In genomic region chr10:99329238-99329890, GRCh38 we compare ENCODE assay signal across 1 cellular context.
A peak's percentile ranks its signal among the peaks of the same experiment; 100 is the strongest.
TF ChIP-seq lines count a peak whose summit lies in the region.

CNNM1 (plus strand) TSS chr10:99329356; CDS start chr10:99329388, 32 bp downstream.

TF ChIP-seq in HepG2, 621 proteins besides CTCF, POLR2A, EP300 and RAD21 (continued from another document and continues in another):
- TF ChIP-seq, protein P1, sequence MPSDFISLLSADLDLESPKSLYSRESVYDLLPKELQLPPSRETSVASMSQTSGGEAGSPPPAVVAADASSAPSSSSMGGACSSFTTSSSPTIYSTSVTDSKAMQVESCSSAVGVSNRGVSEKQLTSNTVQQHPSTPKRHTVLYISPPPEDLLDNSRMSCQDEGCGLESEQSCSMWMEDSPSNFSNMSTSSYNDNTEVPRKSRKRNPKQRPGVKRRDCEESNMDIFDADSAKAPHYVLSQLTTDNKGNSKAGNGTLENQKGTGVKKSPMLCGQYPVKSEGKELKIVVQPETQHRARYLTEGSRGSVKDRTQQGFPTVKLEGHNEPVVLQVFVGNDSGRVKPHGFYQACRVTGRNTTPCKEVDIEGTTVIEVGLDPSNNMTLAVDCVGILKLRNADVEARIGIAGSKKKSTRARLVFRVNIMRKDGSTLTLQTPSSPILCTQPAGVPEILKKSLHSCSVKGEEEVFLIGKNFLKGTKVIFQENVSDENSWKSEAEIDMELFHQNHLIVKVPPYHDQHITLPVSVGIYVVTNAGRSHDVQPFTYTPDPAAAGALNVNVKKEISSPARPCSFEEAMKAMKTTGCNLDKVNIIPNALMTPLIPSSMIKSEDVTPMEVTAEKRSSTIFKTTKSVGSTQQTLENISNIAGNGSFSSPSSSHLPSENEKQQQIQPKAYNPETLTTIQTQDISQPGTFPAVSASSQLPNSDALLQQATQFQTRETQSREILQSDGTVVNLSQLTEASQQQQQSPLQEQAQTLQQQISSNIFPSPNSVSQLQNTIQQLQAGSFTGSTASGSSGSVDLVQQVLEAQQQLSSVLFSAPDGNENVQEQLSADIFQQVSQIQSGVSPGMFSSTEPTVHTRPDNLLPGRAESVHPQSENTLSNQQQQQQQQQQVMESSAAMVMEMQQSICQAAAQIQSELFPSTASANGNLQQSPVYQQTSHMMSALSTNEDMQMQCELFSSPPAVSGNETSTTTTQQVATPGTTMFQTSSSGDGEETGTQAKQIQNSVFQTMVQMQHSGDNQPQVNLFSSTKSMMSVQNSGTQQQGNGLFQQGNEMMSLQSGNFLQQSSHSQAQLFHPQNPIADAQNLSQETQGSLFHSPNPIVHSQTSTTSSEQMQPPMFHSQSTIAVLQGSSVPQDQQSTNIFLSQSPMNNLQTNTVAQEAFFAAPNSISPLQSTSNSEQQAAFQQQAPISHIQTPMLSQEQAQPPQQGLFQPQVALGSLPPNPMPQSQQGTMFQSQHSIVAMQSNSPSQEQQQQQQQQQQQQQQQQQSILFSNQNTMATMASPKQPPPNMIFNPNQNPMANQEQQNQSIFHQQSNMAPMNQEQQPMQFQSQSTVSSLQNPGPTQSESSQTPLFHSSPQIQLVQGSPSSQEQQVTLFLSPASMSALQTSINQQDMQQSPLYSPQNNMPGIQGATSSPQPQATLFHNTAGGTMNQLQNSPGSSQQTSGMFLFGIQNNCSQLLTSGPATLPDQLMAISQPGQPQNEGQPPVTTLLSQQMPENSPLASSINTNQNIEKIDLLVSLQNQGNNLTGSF (CRISPR knock-in tag; IDR thresholded peaks at IDR 0.05): no peak
- TF ChIP-seq DNMT1 (CRISPR knock-in tag; IDR thresholded peaks at IDR 0.05) (no peak), SYNCRIP (IDR thresholded peaks at IDR 0.05; ENCODE audit: insufficient read depth, low read depth, low read length) (no peak), TAF1 (CRISPR knock-in tag; IDR thresholded peaks at IDR 0.05) (peak; percentile 73; the same call in 1 of the 2 replicates), SALL2 (CRISPR knock-in tag; IDR thresholded peaks at IDR 0.05) (0 out of 2 replicates have a peak, but pooled peaks have one; percentile 9), SIN3A (IDR thresholded peaks at IDR 0.05; ENCODE audit: borderline replicate concordance, low read depth, low read length) (no peak), ATF7 (IDR thresholded peaks at IDR 0.05) (no peak), ATF7 (CRISPR knock-in tag; IDR thresholded peaks at IDR 0.05) (no peak), NR2C2 (CRISPR knock-in tag; IDR thresholded peaks at IDR 0.05; ENCODE audit: borderline replicate concordance) (peak; percentile 25; the same call in 1 of the 2 replicates), PRMT3 (CRISPR knock-in tag; IDR thresholded peaks at IDR 0.05; ENCODE audit: borderline replicate concordance, low read depth) (peak; percentile 11; the same call in 1 of the 2 replicates), LCORL (IDR thresholded peaks at IDR 0.05) (no peak), LCORL (CRISPR knock-in tag; IDR thresholded peaks at IDR 0.05) (no peak; the same call in 1 of the 2 replicates), ZNF891 (CRISPR knock-in tag; IDR thresholded peaks at IDR 0.05) (peak; percentile 83; the same call in 1 of the 2 replicates), ZBTB40 (IDR thresholded peaks at IDR 0.05) (no peak), ZBTB40 (CRISPR knock-in tag; IDR thresholded peaks at IDR 0.05) (peak; percentile 24), MED1 (CRISPR knock-in tag; IDR thresholded peaks at IDR 0.05) (peak; percentile 23; the same call in 1 of the 2 replicates), RBM39 (IDR thresholded peaks at IDR 0.05; ENCODE audit: low read depth, low read length, poor library complexity, severe bottlenecking) (peak; percentile 63), ZNF670 (CRISPR knock-in tag; IDR thresholded peaks at IDR 0.05; ENCODE audit: borderline replicate concordance) (no peak), ZNF570 (CRISPR knock-in tag; IDR thresholded peaks at IDR 0.05; ENCODE audit: borderline replicate concordance) (no peak), SSRP1 (CRISPR knock-in tag; IDR thresholded peaks at IDR 0.05) (no peak), SNAI1 (CRISPR knock-in tag; IDR thresholded peaks at IDR 0.05; ENCODE audit: borderline replicate concordance) (no peak), ZC3H4 (CRISPR knock-in tag; IDR thresholded peaks at IDR 0.05; ENCODE audit: borderline replicate concordance) (no peak), ATAD3A (CRISPR knock-in tag; IDR thresholded peaks at IDR 0.05) (no peak), ZNF337 (CRISPR knock-in tag; IDR thresholded peaks at IDR 0.05; ENCODE audit: borderline replicate concordance, low read depth) (no peak), TRIM22 (IDR thresholded peaks at IDR 0.05) (no peak), EED (CRISPR knock-in tag; IDR thresholded peaks at IDR 0.05) (peak; percentile 79; the same call in 1 of the 2 replicates), HNF4A (CRISPR knock-in tag; IDR thresholded peaks at IDR 0.05) (no peak)
- TF ChIP-seq, protein P2, sequence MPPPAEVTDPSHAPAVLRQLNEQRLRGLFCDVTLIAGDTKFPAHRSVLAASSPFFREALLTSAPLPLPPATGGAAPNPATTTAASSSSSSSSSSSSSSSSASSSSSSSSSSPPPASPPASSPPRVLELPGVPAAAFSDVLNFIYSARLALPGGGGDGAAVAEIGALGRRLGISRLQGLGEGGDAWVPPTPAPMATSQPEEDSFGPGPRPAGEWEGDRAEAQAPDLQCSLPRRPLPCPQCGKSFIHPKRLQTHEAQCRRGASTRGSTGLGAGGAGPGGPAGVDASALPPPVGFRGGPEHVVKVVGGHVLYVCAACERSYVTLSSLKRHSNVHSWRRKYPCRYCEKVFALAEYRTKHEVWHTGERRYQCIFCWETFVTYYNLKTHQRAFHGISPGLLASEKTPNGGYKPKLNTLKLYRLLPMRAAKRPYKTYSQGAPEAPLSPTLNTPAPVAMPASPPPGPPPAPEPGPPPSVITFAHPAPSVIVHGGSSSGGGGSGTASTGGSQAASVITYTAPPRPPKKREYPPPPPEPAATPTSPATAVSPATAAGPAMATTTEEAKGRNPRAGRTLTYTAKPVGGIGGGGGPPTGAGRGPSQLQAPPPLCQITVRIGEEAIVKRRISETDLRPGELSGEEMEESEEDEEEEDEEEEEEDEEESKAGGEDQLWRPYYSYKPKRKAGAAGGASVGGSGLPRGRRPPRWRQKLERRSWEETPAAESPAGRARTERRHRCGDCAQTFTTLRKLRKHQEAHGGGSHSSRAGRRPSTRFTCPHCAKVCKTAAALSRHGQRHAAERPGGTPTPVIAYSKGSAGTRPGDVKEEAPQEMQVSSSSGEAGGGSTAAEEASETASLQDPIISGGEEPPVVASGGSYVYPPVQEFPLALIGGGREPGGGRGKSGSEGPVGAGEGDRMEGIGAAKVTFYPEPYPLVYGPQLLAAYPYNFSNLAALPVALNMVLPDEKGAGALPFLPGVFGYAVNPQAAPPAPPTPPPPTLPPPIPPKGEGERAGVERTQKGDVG (CRISPR knock-in tag; IDR thresholded peaks at IDR 0.05; ENCODE audit: borderline replicate concordance): 0 out of 2 replicates have a peak, but pooled peaks have one; percentile 11
- TF ChIP-seq, protein P3, sequence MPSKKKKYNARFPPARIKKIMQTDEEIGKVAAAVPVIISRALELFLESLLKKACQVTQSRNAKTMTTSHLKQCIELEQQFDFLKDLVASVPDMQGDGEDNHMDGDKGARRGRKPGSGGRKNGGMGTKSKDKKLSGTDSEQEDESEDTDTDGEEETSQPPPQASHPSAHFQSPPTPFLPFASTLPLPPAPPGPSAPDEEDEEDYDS (CRISPR knock-in tag; IDR thresholded peaks at IDR 0.05): 0 out of 2 replicates have a peak, but pooled peaks have one; percentile 18
- TF ChIP-seq, protein P4, sequence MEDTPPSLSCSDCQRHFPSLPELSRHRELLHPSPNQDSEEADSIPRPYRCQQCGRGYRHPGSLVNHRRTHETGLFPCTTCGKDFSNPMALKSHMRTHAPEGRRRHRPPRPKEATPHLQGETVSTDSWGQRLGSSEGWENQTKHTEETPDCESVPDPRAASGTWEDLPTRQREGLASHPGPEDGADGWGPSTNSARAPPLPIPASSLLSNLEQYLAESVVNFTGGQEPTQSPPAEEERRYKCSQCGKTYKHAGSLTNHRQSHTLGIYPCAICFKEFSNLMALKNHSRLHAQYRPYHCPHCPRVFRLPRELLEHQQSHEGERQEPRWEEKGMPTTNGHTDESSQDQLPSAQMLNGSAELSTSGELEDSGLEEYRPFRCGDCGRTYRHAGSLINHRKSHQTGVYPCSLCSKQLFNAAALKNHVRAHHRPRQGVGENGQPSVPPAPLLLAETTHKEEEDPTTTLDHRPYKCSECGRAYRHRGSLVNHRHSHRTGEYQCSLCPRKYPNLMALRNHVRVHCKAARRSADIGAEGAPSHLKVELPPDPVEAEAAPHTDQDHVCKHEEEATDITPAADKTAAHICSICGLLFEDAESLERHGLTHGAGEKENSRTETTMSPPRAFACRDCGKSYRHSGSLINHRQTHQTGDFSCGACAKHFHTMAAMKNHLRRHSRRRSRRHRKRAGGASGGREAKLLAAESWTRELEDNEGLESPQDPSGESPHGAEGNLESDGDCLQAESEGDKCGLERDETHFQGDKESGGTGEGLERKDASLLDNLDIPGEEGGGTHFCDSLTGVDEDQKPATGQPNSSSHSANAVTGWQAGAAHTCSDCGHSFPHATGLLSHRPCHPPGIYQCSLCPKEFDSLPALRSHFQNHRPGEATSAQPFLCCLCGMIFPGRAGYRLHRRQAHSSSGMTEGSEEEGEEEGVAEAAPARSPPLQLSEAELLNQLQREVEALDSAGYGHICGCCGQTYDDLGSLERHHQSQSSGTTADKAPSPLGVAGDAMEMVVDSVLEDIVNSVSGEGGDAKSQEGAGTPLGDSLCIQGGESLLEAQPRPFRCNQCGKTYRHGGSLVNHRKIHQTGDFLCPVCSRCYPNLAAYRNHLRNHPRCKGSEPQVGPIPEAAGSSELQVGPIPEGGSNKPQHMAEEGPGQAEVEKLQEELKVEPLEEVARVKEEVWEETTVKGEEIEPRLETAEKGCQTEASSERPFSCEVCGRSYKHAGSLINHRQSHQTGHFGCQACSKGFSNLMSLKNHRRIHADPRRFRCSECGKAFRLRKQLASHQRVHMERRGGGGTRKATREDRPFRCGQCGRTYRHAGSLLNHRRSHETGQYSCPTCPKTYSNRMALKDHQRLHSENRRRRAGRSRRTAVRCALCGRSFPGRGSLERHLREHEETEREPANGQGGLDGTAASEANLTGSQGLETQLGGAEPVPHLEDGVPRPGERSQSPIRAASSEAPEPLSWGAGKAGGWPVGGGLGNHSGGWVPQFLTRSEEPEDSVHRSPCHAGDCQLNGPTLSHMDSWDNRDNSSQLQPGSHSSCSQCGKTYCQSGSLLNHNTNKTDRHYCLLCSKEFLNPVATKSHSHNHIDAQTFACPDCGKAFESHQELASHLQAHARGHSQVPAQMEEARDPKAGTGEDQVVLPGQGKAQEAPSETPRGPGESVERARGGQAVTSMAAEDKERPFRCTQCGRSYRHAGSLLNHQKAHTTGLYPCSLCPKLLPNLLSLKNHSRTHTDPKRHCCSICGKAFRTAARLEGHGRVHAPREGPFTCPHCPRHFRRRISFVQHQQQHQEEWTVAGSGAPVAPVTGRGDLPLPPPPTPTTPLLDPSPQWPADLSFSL (CRISPR knock-in tag; IDR thresholded peaks at IDR 0.05): no peak
